ENCODE assay signal across 14 cellular contexts in genomic region chr10:73584737-73585136, GRCh38. TPM values are rescaled to one million over a fixed set of nuclear protein-coding genes. Genes with fewer than 3 reads are reported as not detected.
A peak's percentile ranks its signal among the peaks of the same experiment; 100 is the strongest.
DNase-seq lines count a peak whose midpoint lies in the region; ATAC-seq, FAIRE-seq and TF ChIP-seq lines count a peak whose summit lies in the region.
"Had no signal": no experiment of that assay in that cellular context is flagged by ENCODE, and none has a peak within 500 bp of the region (broad histone marks: within the 10 kb centered on the region; RNA-seq: fewer than 3 reads in every experiment).

No MANE protein-coding gene starts in this region.

- no peak for TF ChIP-seq RAD21 in HepG2 (CRISPR knock-in tag; IDR thresholded peaks at IDR 0.05)

- H4K20me1 ChIP-seq in HepG2 (ENCODE audit: insufficient read depth, low read length), result no peaks in the 10 kb centered on the region; the same call in 1 of the 2 replicates
- peaks cover 4% of the 10 kb centered on the region for H4K20me1 ChIP-seq in PC-3 (ENCODE audit: low read length)

- CTCF ChIA-PET in HepG2 (lab: Yijun Ruan, JAX; ENCODE audit: low intra/inter-chr PET ratio, low total read pairs), result no interaction called here
- CTCF ChIA-PET in PC-3 (lab: Charles Lee), result no interaction called here
- CTCF ChIA-PET in CD8-positive, alpha-beta T cell (lab: Charles Lee), result no interaction called here

- H3K27ac Mint-ChIP-seq in CD8-positive, alpha-beta T cell, result no peak overlapping the region
- H3K27ac Mint-ChIP-seq: activated naive CD4-positive, alpha-beta T cell treated with anti-CD3 and anti-CD28 coated beads, Interleukin-2, amount 50 U/mL, for 72 hours had no signal

- no peaks in the 10 kb centered on the region for H3K27me3 Mint-ChIP-seq in CD8-positive, alpha-beta T cell (ENCODE audit: low read depth)

- in situ Hi-C loops in HepG2 (cut with HindIII; ENCODE audit: extremely low pct_ligation_motif_present, low pct_unique_long_range_greater_than_20kb), result no loop called here

- no peaks in the 10 kb centered on the region for H3K9me2 ChIP-seq in PC-3 (replicated peaks; ENCODE audit: low read length)

- no peaks in the 10 kb centered on the region for H3K9me3 Mint-ChIP-seq in CD8-positive, alpha-beta T cell
- H3K9me3 Mint-ChIP-seq: activated naive CD4-positive, alpha-beta T cell treated with anti-CD3 and anti-CD28 coated beads, Interleukin-2, amount 50 U/mL, for 72 hours had no signal

- H3K4me1 Mint-ChIP-seq in CD8-positive, alpha-beta T cell (ENCODE audit: low read depth), result no peaks in the 10 kb centered on the region

- H3K27me3 ChIP-seq in HepG2 (ENCODE audit: control insufficient read depth in 1 of 2, insufficient read depth in 2 of 2, low read length in 2 of 2) (no peaks in the 10 kb centered on the region), right lobe of liver (no peaks in the 10 kb centered on the region), PC-3 (ENCODE audit: low read length) (no peaks in the 10 kb centered on the region)
- H3K27me3 ChIP-seq in CD8-positive, alpha-beta T cell (ENCODE audit: insufficient read depth, low read length), result no peaks in the 10 kb centered on the region
- H3K27me3 ChIP-seq: neutrophil had no signal

- H2AFZ ChIP-seq in HepG2 (ENCODE audit: low read length), result no peak overlapping the region
- no peak overlapping the region for H2AFZ ChIP-seq in PC-3 (ENCODE audit: low read length)

- TF ChIP-seq EP300 in HepG2 (IDR thresholded peaks at IDR 0.05; ENCODE audit: low read depth in 2 of 2, low read length in 2 of 2) (no peak), HepG2 (CRISPR knock-in tag; IDR thresholded peaks at IDR 0.05; ENCODE audit: borderline replicate concordance) (no peak)

- WGBS in HepG2 (ENCODE audit: low lambda C conversion rate), result 80% methylated on average over 2 of the region's 2 CpGs
- WGBS in right lobe of liver (ENCODE audit: insufficient coverage, low coverage, low lambda C conversion rate, missing lambda C conversion rate), result 89% methylated on average over 2 of the region's 2 CpGs

- DNase-seq in HepG2 (ENCODE audit: low spot score), result peak; percentile 30
- DNase-seq in right lobe of liver, result no peak
- peak; percentile 56 for DNase-seq in PC-3
- DNase-seq in glomerular visceral epithelial cell (ENCODE audit: extremely low spot score), result peak; percentile 73
- peak; percentile 10 for DNase-seq in urothelium cell line (ENCODE audit: low spot score)
- no peak for DNase-seq in CD8-positive, alpha-beta T cell
- no peak for DNase-seq in NCI-H510A treated with DMSO at 0.1 percent for 48 hours (lab: John Stamatoyannopoulos, UW)
- no peak for DNase-seq in putamen (ENCODE audit: low spot score)
- DNase-seq: erythroblast, NCI-H1092 treated with DMSO at 0.1 percent for 48 hours, small intestine had no signal

- H3K36me3 ChIP-seq in HepG2 (replicated peaks in 1 of 2; ENCODE audit: control insufficient read depth in 1 of 2, insufficient read depth in 2 of 2, low read length in 2 of 2), result no peaks in the 10 kb centered on the region
- H3K36me3 ChIP-seq in right lobe of liver, result no peaks in the 10 kb centered on the region
- H3K36me3 ChIP-seq in PC-3 (ENCODE audit: low read depth, low read length), result peaks cover 8% of the 10 kb centered on the region
- H3K36me3 ChIP-seq in CD8-positive, alpha-beta T cell (ENCODE audit: insufficient read depth, low read length), result no peaks in the 10 kb centered on the region
- H3K36me3 ChIP-seq: neutrophil had no signal

- no peak for TF ChIP-seq CTCF in HepG2 (CRISPR knock-in tag; IDR thresholded peaks at IDR 0.05)
- no peak for TF ChIP-seq CTCF in right lobe of liver (IDR thresholded peaks at IDR 0.05)
- TF ChIP-seq CTCF in PC-3 (conservative IDR thresholded peaks at IDR 0.05; ENCODE audit: low read depth, low read length), result no peak
- no peak for TF ChIP-seq CTCF in CD8-positive, alpha-beta T cell (IDR thresholded peaks at IDR 0.05)

- H3K4me3 Mint-ChIP-seq in CD8-positive, alpha-beta T cell, result no peak overlapping the region

- H3K27ac ChIP-seq in HepG2 (ENCODE audit: extremely low read length, insufficient read depth, low read length) (no peak overlapping the region), right lobe of liver (no peak overlapping the region), PC-3 (ENCODE audit: low read length) (no peak overlapping the region)
- H3K27ac ChIP-seq in CD8-positive, alpha-beta T cell (ENCODE audit: low read depth, low read length), result no peak overlapping the region
- H3K27ac ChIP-seq: neutrophil had no signal

- H3K4me1 ChIP-seq in HepG2 (ENCODE audit: insufficient read depth, low read length) (peaks cover 65% of the 10 kb centered on the region), right lobe of liver (peaks cover 0 to 33% (median 4%) of the 10 kb centered on the region in 4 donors), PC-3 (ENCODE audit: insufficient read depth, low read length) (peaks cover 51% of the 10 kb centered on the region)
- no peaks in the 10 kb centered on the region for H3K4me1 ChIP-seq in CD8-positive, alpha-beta T cell (ENCODE audit: insufficient read depth, low read length)

- no peak overlapping the region for H3K4me3 ChIP-seq in HepG2 (replicated peaks in 1 of 3; ENCODE audit: insufficient read depth in 1 of 3, low read depth in 2 of 3, low read length in 3 of 3)
- H3K4me3 ChIP-seq in right lobe of liver, result no peak overlapping the region
- no peak overlapping the region; the same call in 1 of the 2 replicates for H3K4me3 ChIP-seq in PC-3 (ENCODE audit: low read length)
- H3K4me3 ChIP-seq in CD8-positive, alpha-beta T cell (ENCODE audit: low read depth, low read length), result no peak overlapping the region

- H3K4me2 ChIP-seq in HepG2 (ENCODE audit: low read depth, low read length), result no peak overlapping the region
- H3K4me2 ChIP-seq in PC-3 (ENCODE audit: low read length), result no peak overlapping the region

- intact Hi-C loops in HepG2 (cut with micrococcal nuclease; ENCODE audit: unreplicated experiment), result no loop called here
- intact Hi-C loops in right lobe of liver (cut with DNase I), result no loop called here
- intact Hi-C loops in PC-3 (cut with micrococcal nuclease), result no loop called here
- intact Hi-C loops in CD8-positive, alpha-beta T cell (cut with DNase I, micrococcal nuclease), result no loop called here

- BruUV-seq in HepG2 (replicated peaks; lab: Mats Ljungman, UMichigan) (no TSS peak), PC-3 (replicated peaks; lab: Mats Ljungman, UMichigan) (no TSS peak)

- peaks cover 5% of the 10 kb centered on the region; the same call in 1 of the 2 replicates for H3K9me3 ChIP-seq in HepG2 (ENCODE audit: low read length)
- H3K9me3 ChIP-seq in right lobe of liver, result no peaks in the 10 kb centered on the region
- H3K9me3 ChIP-seq in PC-3 (ENCODE audit: low read length), result peaks cover 8% of the 10 kb centered on the region; the same call in 1 of the 2 replicates
- H3K9me3 ChIP-seq in CD8-positive, alpha-beta T cell (ENCODE audit: low read length), result no peaks in the 10 kb centered on the region
- H3K9me3 ChIP-seq: neutrophil had no signal

- POLR2A ChIA-PET in HepG2 (lab: Yijun Ruan, JAX) (no interaction called here), PC-3 (lab: Charles Lee; ENCODE audit: unreplicated experiment) (no interaction called here)
- POLR2A ChIA-PET in CD8-positive, alpha-beta T cell (lab: Charles Lee), result no interaction called here

- H3K36me3 Mint-ChIP-seq in CD8-positive, alpha-beta T cell, result no peaks in the 10 kb centered on the region
- H3K36me3 Mint-ChIP-seq: activated naive CD4-positive, alpha-beta T cell treated with anti-CD3 and anti-CD28 coated beads, Interleukin-2, amount 50 U/mL, for 72 hours had no signal

- no peak for FAIRE-seq in HepG2 (lab: Jason Lieb, UNC)
- FAIRE-seq in urothelium cell line (lab: Jason Lieb, UNC), result no peak
- FAIRE-seq: small intestine had no signal

- H3F3A ChIP-seq in PC-3 (ENCODE audit: low read length, unreplicated experiment), result peaks cover 11% of the 10 kb centered on the region

- H3K9ac ChIP-seq in HepG2 (ENCODE audit: insufficient read depth, low read depth, low read length) (no peak overlapping the region), PC-3 (ENCODE audit: low read length) (no peak overlapping the region)

- peaks cover 12% of the 10 kb centered on the region for H3K79me2 ChIP-seq in HepG2 (ENCODE audit: insufficient read depth, low read length)
- H3K79me2 ChIP-seq in PC-3 (ENCODE audit: low read length), result peaks cover 41% of the 10 kb centered on the region

- ATAC-seq in HepG2 (no peak), right lobe of liver (no peak), PC-3 (no peak)
- ATAC-seq in CD8-positive, alpha-beta T cell, result no peak

- TF ChIP-seq POLR2A in HepG2 (IDR thresholded peaks at IDR 0.05; ENCODE audit: insufficient read depth in 1 of 2, low read depth in 2 of 2, low read length in 2 of 2) (no peak), right lobe of liver (IDR thresholded peaks at IDR 0.05) (no peak)

RNA-seq across cellular contexts. Expression of gene USP54, which starts 6.4 kb away (rescaled TPM):
- total RNA-seq in HepG2 (2016; rRNA removed; fragmentation: Illumina TruSeq; extraction: Trizol) (18.1 and 20.2 TPM in 2 replicates), right lobe of liver (1 to 10 TPM; 1.5 to 5.7 (median 3.6) TPM), PC-3 (2014; rRNA removed) (40.5 and 43.7 TPM in 2 replicates)
- total RNA-seq in HepG2 (2016; cell fraction: cytosol; rRNA removed; fragmentation: Illumina TruSeq; extraction: Trizol; ENCODE audit: low read depth), result 11.3 and 14.3 TPM in 2 replicates
- total RNA-seq in HepG2 (2016; cell fraction: insoluble cytoplasmic fraction; rRNA removed; fragmentation: Illumina TruSeq; extraction: Trizol), result 17.6 and 24.1 TPM in 2 replicates
- total RNA-seq in HepG2 (2016; cell fraction: membrane; rRNA removed; fragmentation: Illumina TruSeq; extraction: Trizol), result 13.5 and 16.9 TPM in 2 replicates
- total RNA-seq in HepG2 (2016; cell fraction: nucleus; rRNA removed; fragmentation: Illumina TruSeq; extraction: Trizol), result 21.2 and 23.4 TPM in 2 replicates
- 16.1 and 25.0 TPM in 2 replicates for polyA plus RNA-seq in HepG2 (2011; rRNA removed)
- 10.3 and 14.4 TPM in 2 replicates for polyA plus RNA-seq in HepG2 (2011; cell fraction: cytosol; rRNA removed)
- polyA plus RNA-seq in HepG2 (2011; cell fraction: nucleus; rRNA removed), result 15.2 and 17.5 TPM in 2 replicates
- 9.0 and 10.2 TPM in 2 replicates for polyA plus RNA-seq in HepG2 (2012)
- polyA plus RNA-seq in HepG2 (2016; cell fraction: cytosol; fragmentation: Illumina TruSeq; extraction: Trizol; ENCODE audit: low read depth), result 0.40 and 0.62 TPM in 2 replicates
- polyA plus RNA-seq in HepG2 (2016; cell fraction: insoluble cytoplasmic fraction; fragmentation: Illumina TruSeq; extraction: Trizol; ENCODE audit: low read depth), result 8.0 and 9.7 TPM in 2 replicates
- polyA plus RNA-seq in HepG2 (2016; cell fraction: membrane; fragmentation: Illumina TruSeq; extraction: Trizol; ENCODE audit: low read depth), result 1.5 and 2.1 TPM in 2 replicates
- polyA plus RNA-seq in HepG2 (2016; cell fraction: nucleus; fragmentation: Illumina TruSeq; extraction: Trizol; ENCODE audit: insufficient read depth, low read depth), result 18.9 and 21.0 TPM in 2 replicates
- 35.8 and 39.2 TPM in 2 replicates for polyA minus RNA-seq in HepG2 (2011; rRNA and poly(A)+ RNA removed; ENCODE audit: low replicate concordance)
- polyA minus RNA-seq in HepG2 (2011; cell fraction: cytosol; rRNA and poly(A)+ RNA removed), result 9.8 and 12.8 TPM in 2 replicates
- polyA minus RNA-seq in HepG2 (2011; cell fraction: nucleus; rRNA and poly(A)+ RNA removed), result 24.6 and 31.2 TPM in 2 replicates
- total RNA-seq in CD8-positive, alpha-beta T cell, result 1 to 10 TPM; 2.0 to 2.9 TPM

RNA-seq across cellular contexts. Expression of gene MYOZ1, which starts 56.5 kb away (rescaled TPM):
- total RNA-seq in HepG2 (2016; rRNA removed; fragmentation: Illumina TruSeq; extraction: Trizol) (not detected in 2 replicates), right lobe of liver (1 to 10 TPM in 1 of 6 experiments, under 1 TPM in 1, not detected in 4; 0.74 to 1.1 TPM), PC-3 (2014; rRNA removed) (0.17 TPM in 1 of 2 replicates, not detected in the other)
- total RNA-seq in HepG2 (2016; cell fraction: cytosol; rRNA removed; fragmentation: Illumina TruSeq; extraction: Trizol; ENCODE audit: low read depth), result not detected in 2 replicates
- not detected in 2 replicates for total RNA-seq in HepG2 (2016; cell fraction: insoluble cytoplasmic fraction; rRNA removed; fragmentation: Illumina TruSeq; extraction: Trizol)
- not detected in 2 replicates for total RNA-seq in HepG2 (2016; cell fraction: membrane; rRNA removed; fragmentation: Illumina TruSeq; extraction: Trizol)
- not detected in 2 replicates for total RNA-seq in HepG2 (2016; cell fraction: nucleus; rRNA removed; fragmentation: Illumina TruSeq; extraction: Trizol)
- not detected in 2 replicates for polyA plus RNA-seq in HepG2 (2011; rRNA removed)
- polyA plus RNA-seq in HepG2 (2011; cell fraction: cytosol; rRNA removed), result not detected in 2 replicates
- not detected in 2 replicates for polyA plus RNA-seq in HepG2 (2011; cell fraction: nucleus; rRNA removed)
- polyA plus RNA-seq in HepG2 (2012), result not detected in 2 replicates
- not detected in 2 replicates for polyA plus RNA-seq in HepG2 (2016; cell fraction: cytosol; fragmentation: Illumina TruSeq; extraction: Trizol; ENCODE audit: low read depth)
- polyA plus RNA-seq in HepG2 (2016; cell fraction: insoluble cytoplasmic fraction; fragmentation: Illumina TruSeq; extraction: Trizol; ENCODE audit: low read depth), result not detected in 2 replicates
- not detected in 2 replicates for polyA plus RNA-seq in HepG2 (2016; cell fraction: membrane; fragmentation: Illumina TruSeq; extraction: Trizol; ENCODE audit: low read depth)
- not detected in 2 replicates for polyA plus RNA-seq in HepG2 (2016; cell fraction: nucleus; fragmentation: Illumina TruSeq; extraction: Trizol; ENCODE audit: insufficient read depth, low read depth)
- polyA minus RNA-seq in HepG2 (2011; rRNA and poly(A)+ RNA removed; ENCODE audit: low replicate concordance), result not detected in 2 replicates
- not detected in 2 replicates for polyA minus RNA-seq in HepG2 (2011; cell fraction: cytosol; rRNA and poly(A)+ RNA removed)
- polyA minus RNA-seq in HepG2 (2011; cell fraction: nucleus; rRNA and poly(A)+ RNA removed), result not detected in 2 replicates
- not detected for total RNA-seq in CD8-positive, alpha-beta T cell
- total RNA-seq: activated naive CD4-positive, alpha-beta T cell treated with anti-CD3 and anti-CD28 coated beads, Interleukin-2, amount 50 U/mL, for 72 hours had no signal
- polyA plus RNA-seq: mammary epithelial cell had no signal

Comparison
In these comparisons a context has a peak if more than half of its experiments do, and no peak if none do; other contexts are left out.
1. DNase-seq: peak in HepG2 (single experiment), PC-3 (single experiment), glomerular visceral epithelial cell (single experiment) and urothelium cell line (single experiment); none in right lobe of liver (0 of 3), CD8-positive, alpha-beta T cell (0 of 7), NCI-H510A treated with DMSO at 0.1 percent for 48 hours (single experiment) and putamen (single experiment).